In the genomic region with DNA sequence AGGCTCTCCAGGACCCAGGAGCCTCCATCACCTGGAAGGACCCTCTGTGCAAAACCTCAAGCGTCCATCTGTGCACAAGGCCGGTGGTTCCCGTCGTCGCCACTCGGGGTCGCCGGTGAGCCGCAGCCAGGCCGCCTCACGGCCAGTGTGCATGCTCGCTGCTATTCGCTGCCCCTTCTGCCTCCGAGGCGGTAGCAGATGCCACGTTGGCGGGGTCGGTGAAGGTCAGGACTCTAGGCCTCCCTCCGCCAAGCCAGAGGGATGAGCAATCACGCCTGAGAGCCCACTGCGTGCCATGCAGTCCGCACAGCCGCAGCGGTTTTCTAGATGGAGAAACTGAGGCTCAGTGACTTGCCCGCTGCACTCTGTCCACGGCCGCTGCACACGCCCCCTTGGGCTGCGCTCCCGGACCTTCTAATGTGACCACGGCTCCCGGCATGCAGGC, we compare ENCODE assay signal across 1 cellular context.
TF ChIP-seq lines count a peak whose summit lies in the region.

No MANE protein-coding gene starts in this region.

TF ChIP-seq in K562, 482 proteins besides CTCF, POLR2A, EP300 and RAD21 (continued from another document and continues in another):
- TF ChIP-seq, protein P1, sequence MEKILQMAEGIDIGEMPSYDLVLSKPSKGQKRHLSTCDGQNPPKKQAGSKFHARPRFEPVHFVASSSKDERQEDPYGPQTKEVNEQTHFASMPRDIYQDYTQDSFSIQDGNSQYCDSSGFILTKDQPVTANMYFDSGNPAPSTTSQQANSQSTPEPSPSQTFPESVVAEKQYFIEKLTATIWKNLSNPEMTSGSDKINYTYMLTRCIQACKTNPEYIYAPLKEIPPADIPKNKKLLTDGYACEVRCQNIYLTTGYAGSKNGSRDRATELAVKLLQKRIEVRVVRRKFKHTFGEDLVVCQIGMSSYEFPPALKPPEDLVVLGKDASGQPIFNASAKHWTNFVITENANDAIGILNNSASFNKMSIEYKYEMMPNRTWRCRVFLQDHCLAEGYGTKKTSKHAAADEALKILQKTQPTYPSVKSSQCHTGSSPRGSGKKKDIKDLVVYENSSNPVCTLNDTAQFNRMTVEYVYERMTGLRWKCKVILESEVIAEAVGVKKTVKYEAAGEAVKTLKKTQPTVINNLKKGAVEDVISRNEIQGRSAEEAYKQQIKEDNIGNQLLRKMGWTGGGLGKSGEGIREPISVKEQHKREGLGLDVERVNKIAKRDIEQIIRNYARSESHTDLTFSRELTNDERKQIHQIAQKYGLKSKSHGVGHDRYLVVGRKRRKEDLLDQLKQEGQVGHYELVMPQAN (IDR thresholded peaks at IDR 0.05; ENCODE audit: borderline replicate concordance), result no peak
- TF ChIP-seq DEAF1 (CRISPR knock-in tag; IDR thresholded peaks at IDR 0.05) (peak; percentile 48; the same call in 1 of the 2 replicates), POLR2AphosphoS2 (IDR thresholded peaks at IDR 0.05; ENCODE audit: low read length) (no peak), CBFB (CRISPR knock-in tag; IDR thresholded peaks at IDR 0.05) (no peak), LCOR (CRISPR knock-in tag; IDR thresholded peaks at IDR 0.05) (no peak), ZC3H11A (IDR thresholded peaks at IDR 0.05; ENCODE audit: low read depth, low read length) (no peak), NFATC3 (IDR thresholded peaks at IDR 0.05) (no peak), BRD9 (IDR thresholded peaks at IDR 0.05; ENCODE audit: low read depth, partially characterized antibody) (no peak), YY1 (IDR thresholded peaks at IDR 0.05; ENCODE audit: borderline replicate concordance in 1 of 3, control insufficient read depth in 1 of 3, extremely low read depth in 1 of 3, insufficient read depth in 3 of 3, insufficient read length in 1 of 3, insufficient replicate concordance in 2 of 3, low read depth in 1 of 3, low read length in 2 of 3) (peak in 1 of 3 experiments; percentile 16), KAT2B (IDR thresholded peaks at IDR 0.05; ENCODE audit: low read depth, low read length) (no peak), NR2F6 (CRISPR knock-in tag; IDR thresholded peaks at IDR 0.05) (no peak), EP400 (IDR thresholded peaks at IDR 0.05) (no peak), SP2 (IDR thresholded peaks at IDR 0.05; ENCODE audit: extremely low read depth, low read depth, low read length, poor library complexity, severe bottlenecking) (no peak), ATF2 (CRISPR knock-in tag; IDR thresholded peaks at IDR 0.05) (no peak), FOXM1 (IDR thresholded peaks at IDR 0.05; ENCODE audit: low read depth) (no peak), FOXM1 (CRISPR knock-in tag; IDR thresholded peaks at IDR 0.05; ENCODE audit: low read depth) (no peak), RB1 (IDR thresholded peaks at IDR 0.05; ENCODE audit: low read depth) (peak; percentile 60; the same call in 1 of the 2 replicates), DPF2 (IDR thresholded peaks at IDR 0.05) (no peak), XRCC4 (IDR thresholded peaks at IDR 0.05; ENCODE audit: extremely low read depth, insufficient read depth, insufficient read length) (no peak), SAFB2 (IDR thresholded peaks at IDR 0.05; ENCODE audit: borderline replicate concordance, low read depth, low read length, severe bottlenecking) (no peak), TOE1 (IDR thresholded peaks at IDR 0.05; ENCODE audit: borderline replicate concordance) (no peak), TOE1 (CRISPR knock-in tag; IDR thresholded peaks at IDR 0.05; ENCODE audit: borderline replicate concordance, low read depth) (no peak), THRAP3 (IDR thresholded peaks at IDR 0.05; ENCODE audit: borderline replicate concordance) (no peak), ZNF23 (CRISPR knock-in tag; IDR thresholded peaks at IDR 0.05) (no peak), E2F8 (IDR thresholded peaks at IDR 0.05; ENCODE audit: low read depth, partially characterized antibody) (no peak), ZNF263 (CRISPR knock-in tag; IDR thresholded peaks at IDR 0.05; ENCODE audit: borderline replicate concordance) (no peak), PTRF (tag; IDR thresholded peaks at IDR 0.05) (no peak), ZNF165 (CRISPR knock-in tag; IDR thresholded peaks at IDR 0.05; ENCODE audit: borderline replicate concordance) (no peak), SRSF3 (IDR thresholded peaks at IDR 0.05; ENCODE audit: insufficient read depth, low read length) (no peak), PURB (CRISPR knock-in tag; IDR thresholded peaks at IDR 0.05; ENCODE audit: low read depth) (no peak), HNRNPUL1 (IDR thresholded peaks at IDR 0.05; ENCODE audit: low read length) (no peak), ZNF324 (CRISPR knock-in tag; IDR thresholded peaks at IDR 0.05) (no peak)
- TF ChIP-seq, protein P2, sequence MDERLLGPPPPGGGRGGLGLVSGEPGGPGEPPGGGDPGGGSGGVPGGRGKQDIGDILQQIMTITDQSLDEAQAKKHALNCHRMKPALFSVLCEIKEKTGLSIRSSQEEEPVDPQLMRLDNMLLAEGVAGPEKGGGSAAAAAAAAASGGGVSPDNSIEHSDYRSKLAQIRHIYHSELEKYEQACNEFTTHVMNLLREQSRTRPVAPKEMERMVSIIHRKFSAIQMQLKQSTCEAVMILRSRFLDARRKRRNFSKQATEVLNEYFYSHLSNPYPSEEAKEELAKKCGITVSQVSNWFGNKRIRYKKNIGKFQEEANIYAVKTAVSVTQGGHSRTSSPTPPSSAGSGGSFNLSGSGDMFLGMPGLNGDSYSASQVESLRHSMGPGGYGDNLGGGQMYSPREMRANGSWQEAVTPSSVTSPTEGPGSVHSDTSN (CRISPR knock-in tag; IDR thresholded peaks at IDR 0.05; ENCODE audit: low read depth), result no peak
- TF ChIP-seq, protein P2 (tag; conservative IDR thresholded peaks at IDR 0.05; ENCODE audit: low read depth), result no peak
- TF ChIP-seq, protein P3, sequence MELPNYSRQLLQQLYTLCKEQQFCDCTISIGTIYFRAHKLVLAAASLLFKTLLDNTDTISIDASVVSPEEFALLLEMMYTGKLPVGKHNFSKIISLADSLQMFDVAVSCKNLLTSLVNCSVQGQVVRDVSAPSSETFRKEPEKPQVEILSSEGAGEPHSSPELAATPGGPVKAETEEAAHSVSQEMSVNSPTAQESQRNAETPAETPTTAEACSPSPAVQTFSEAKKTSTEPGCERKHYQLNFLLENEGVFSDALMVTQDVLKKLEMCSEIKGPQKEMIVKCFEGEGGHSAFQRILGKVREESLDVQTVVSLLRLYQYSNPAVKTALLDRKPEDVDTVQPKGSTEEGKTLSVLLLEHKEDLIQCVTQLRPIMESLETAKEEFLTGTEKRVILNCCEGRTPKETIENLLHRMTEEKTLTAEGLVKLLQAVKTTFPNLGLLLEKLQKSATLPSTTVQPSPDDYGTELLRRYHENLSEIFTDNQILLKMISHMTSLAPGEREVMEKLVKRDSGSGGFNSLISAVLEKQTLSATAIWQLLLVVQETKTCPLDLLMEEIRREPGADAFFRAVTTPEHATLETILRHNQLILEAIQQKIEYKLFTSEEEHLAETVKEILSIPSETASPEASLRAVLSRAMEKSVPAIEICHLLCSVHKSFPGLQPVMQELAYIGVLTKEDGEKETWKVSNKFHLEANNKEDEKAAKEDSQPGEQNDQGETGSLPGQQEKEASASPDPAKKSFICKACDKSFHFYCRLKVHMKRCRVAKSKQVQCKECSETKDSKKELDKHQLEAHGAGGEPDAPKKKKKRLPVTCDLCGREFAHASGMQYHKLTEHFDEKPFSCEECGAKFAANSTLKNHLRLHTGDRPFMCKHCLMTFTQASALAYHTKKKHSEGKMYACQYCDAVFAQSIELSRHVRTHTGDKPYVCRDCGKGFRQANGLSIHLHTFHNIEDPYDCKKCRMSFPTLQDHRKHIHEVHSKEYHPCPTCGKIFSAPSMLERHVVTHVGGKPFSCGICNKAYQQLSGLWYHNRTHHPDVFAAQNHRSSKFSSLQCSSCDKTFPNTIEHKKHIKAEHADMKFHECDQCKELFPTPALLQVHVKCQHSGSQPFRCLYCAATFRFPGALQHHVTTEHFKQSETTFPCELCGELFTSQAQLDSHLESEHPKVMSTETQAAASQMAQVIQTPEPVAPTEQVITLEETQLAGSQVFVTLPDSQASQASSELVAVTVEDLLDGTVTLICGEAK (IDR thresholded peaks at IDR 0.05), result no peak
- TF ChIP-seq, protein P3 (CRISPR knock-in tag; IDR thresholded peaks at IDR 0.05), result no peak
- TF ChIP-seq, protein P4, sequence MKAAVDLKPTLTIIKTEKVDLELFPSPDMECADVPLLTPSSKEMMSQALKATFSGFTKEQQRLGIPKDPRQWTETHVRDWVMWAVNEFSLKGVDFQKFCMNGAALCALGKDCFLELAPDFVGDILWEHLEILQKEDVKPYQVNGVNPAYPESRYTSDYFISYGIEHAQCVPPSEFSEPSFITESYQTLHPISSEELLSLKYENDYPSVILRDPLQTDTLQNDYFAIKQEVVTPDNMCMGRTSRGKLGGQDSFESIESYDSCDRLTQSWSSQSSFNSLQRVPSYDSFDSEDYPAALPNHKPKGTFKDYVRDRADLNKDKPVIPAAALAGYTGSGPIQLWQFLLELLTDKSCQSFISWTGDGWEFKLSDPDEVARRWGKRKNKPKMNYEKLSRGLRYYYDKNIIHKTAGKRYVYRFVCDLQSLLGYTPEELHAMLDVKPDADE (conservative IDR thresholded peaks at IDR 0.05; ENCODE audit: control insufficient read depth, low read depth, low read length), result 0 out of 2 replicates have a peak, but pooled peaks have one; percentile 9
